18 cellular contexts compared by ENCODE assay signal in genomic region chr20:18537651-18538050, GRCh38. TPM values are rescaled to one million over a fixed set of nuclear protein-coding genes. Genes with fewer than 3 reads are reported as not detected.
A peak's percentile ranks its signal among the peaks of the same experiment; 100 is the strongest.
DNase-seq lines count a peak whose midpoint lies in the region; ATAC-seq, FAIRE-seq and TF ChIP-seq lines count a peak whose summit lies in the region.
"Had no signal": no experiment of that assay in that cellular context is flagged by ENCODE, and none has a peak within 500 bp of the region (broad histone marks: within the 10 kb centered on the region; RNA-seq: fewer than 3 reads in every experiment).

No MANE protein-coding gene starts in this region.

- H2AK9ac ChIP-seq in IMR-90 (replicated peaks; ENCODE audit: low read depth, low read length, poor library complexity) = no peak overlapping the region

- CTCF ChIA-PET in IMR-90 (lab: Yijun Ruan, JAX) (no interaction called here), mammary epithelial cell (lab: Charles Lee; ENCODE audit: low non-redundant PET) (no interaction called here)

- H3K56ac ChIP-seq in IMR-90 (ENCODE audit: extremely low read depth, insufficient read depth, low read length) = no peak overlapping the region

- H3K79me2 ChIP-seq in mammary epithelial cell (ENCODE audit: insufficient read depth, low read length) = peaks cover under 1% of the 10 kb centered on the region

- no peaks in the 10 kb centered on the region for H3K4me1 ChIP-seq in IMR-90 (ENCODE audit: control insufficient read depth, insufficient read depth, low read length)
- H3K4me1 ChIP-seq in mammary epithelial cell (ENCODE audit: insufficient read depth, low read length) = peaks cover 13% of the 10 kb centered on the region
- peaks cover 9% of the 10 kb centered on the region for H3K4me1 ChIP-seq in foreskin keratinocyte
- no peaks in the 10 kb centered on the region for H3K4me1 ChIP-seq in gastrocnemius medialis
- H3K4me1 ChIP-seq: Peyer's patch had no signal

- intact Hi-C loops in IMR-90 (cut with micrococcal nuclease) = loop anchor here (10.0 kb wide), 1 partner anchor 63 kb away; no protein-coding TSS in a partner anchor
- intact Hi-C loops in mammary epithelial cell (cut with micrococcal nuclease) = no loop called here
- intact Hi-C loops in gastrocnemius medialis (cut with DNase I; ENCODE audit: low total_unique reads) = no loop called here

- no peak overlapping the region for H3K18ac ChIP-seq in IMR-90 (ENCODE audit: low read depth, low read length)

- WGBS in IMR-90 (ENCODE audit: extremely low coverage in 2 of 2, insufficient read length in 1 of 2), 2 experiments = no CpG with 5 or more reads among the region's 2 CpGs
- 100% methylated on average over 2 of the region's 2 CpGs for WGBS in mammary epithelial cell (ENCODE audit: low coverage, missing lambda C conversion rate)

- H3K9ac ChIP-seq in IMR-90 (ENCODE audit: low read depth, low read length) (no peak overlapping the region), mammary epithelial cell (ENCODE audit: insufficient read depth, low read length) (no peak overlapping the region)

- TF ChIP-seq RAD21 in IMR-90 (IDR thresholded peaks at IDR 0.05; ENCODE audit: low read length) = no peak

- H3K4ac ChIP-seq in IMR-90 (ENCODE audit: low read depth, low read length) = no peak overlapping the region

- no peak overlapping the region for H2BK5ac ChIP-seq in IMR-90 (ENCODE audit: low read depth, low read length, poor library complexity, severe bottlenecking)

- H3K9me1 ChIP-seq in IMR-90 (ENCODE audit: insufficient read depth, low read length) = 0 out of 2 replicates have a peak, but pooled peaks cover 5% of the 10 kb centered on the region

- no peaks in the 10 kb centered on the region for H3K79me1 ChIP-seq in IMR-90 (ENCODE audit: low read depth in 1 of 2, low read length in 2 of 2)

- H3K4me3 ChIP-seq in IMR-90 (ENCODE audit: insufficient read depth, low read depth, low read length) (no peak overlapping the region), mammary epithelial cell (replicated peaks in 1 of 3; ENCODE audit: insufficient read depth in 1 of 3, low read depth in 2 of 3, low read length in 3 of 3) (no peak overlapping the region), gastrocnemius medialis (no peak overlapping the region)
- H3K4me3 ChIP-seq: A549, Peyer's patch had no signal

- peak; percentile 18 for DNase-seq in EL
- DNase-seq in IMR-90 = peak; percentile 51
- DNase-seq in mammary epithelial cell = peak; percentile 52
- DNase-seq in foreskin keratinocyte = peak; percentile 23 to 41
- no peak for DNase-seq in amygdala (lab: John Stamatoyannopoulos, UW)
- DNase-seq in gastrocnemius medialis = no peak
- no peak for DNase-seq in urothelium cell line (ENCODE audit: low spot score)
- DNase-seq: C1 segment of cervical spinal cord, NCI-H1092, NCI-H1694, NCI-H510A treated with DMSO at 0.1 percent for 48 hours, NCI-H82, Peyer's patch, SHP77 treated with DMSO at 0.1 percent for 48 hours had no signal

- BruUV-seq in IMR-90 (replicated peaks; lab: Mats Ljungman, UMichigan) (no TSS peak), mammary epithelial cell (replicated peaks; lab: Mats Ljungman, UMichigan) (no TSS peak)

- FAIRE-seq in urothelium cell line (lab: Jason Lieb, UNC) = no peak
- FAIRE-seq: A549, H54 had no signal

- no peaks in the 10 kb centered on the region for H3K9me3 ChIP-seq in IMR-90 (ENCODE audit: control insufficient read depth, insufficient read depth, low read length)
- H3K9me3 ChIP-seq in mammary epithelial cell (replicated peaks; ENCODE audit: insufficient read depth, low read length) = no peaks in the 10 kb centered on the region
- no peaks in the 10 kb centered on the region for H3K9me3 ChIP-seq in gastrocnemius medialis
- H3K9me3 ChIP-seq: A549, Peyer's patch had no signal

- POLR2A ChIA-PET in IMR-90 (lab: Charles Lee; ENCODE audit: unreplicated experiment) = no interaction called here

- H3K23ac ChIP-seq in IMR-90 (ENCODE audit: low read depth, low read length) = no peak overlapping the region

- peaks cover 28% of the 10 kb centered on the region for H3K36me3 ChIP-seq in IMR-90 (ENCODE audit: control insufficient read depth, insufficient read depth, low read length)
- peaks cover 24% of the 10 kb centered on the region for H3K36me3 ChIP-seq in mammary epithelial cell (ENCODE audit: insufficient read depth, low read length)
- H3K36me3 ChIP-seq in gastrocnemius medialis = peaks cover 0 to 78% of the 10 kb centered on the region in 2 donors

- ATAC-seq in IMR-90 (ENCODE audit: low read depth) (peak; percentile 40; the same call in 1 of the 2 replicates), foreskin keratinocyte (peak; percentile 54), HG03354 (IDR thresholded peaks at IDR 0.05; ENCODE audit: poor library complexity, severe bottlenecking, unreplicated experiment) (no peak), gastrocnemius medialis (no peak)
- ATAC-seq: SK-N-SH treated with all-trans-retinoic acid at 6 μM for 48 hours had no signal

- H3K4me2 ChIP-seq in IMR-90 (ENCODE audit: low read depth, low read length) (no peak overlapping the region), mammary epithelial cell (ENCODE audit: insufficient read depth, low read depth, low read length) (no peak overlapping the region)
- H3K4me2 ChIP-seq: A549 had no signal

- H4K91ac ChIP-seq in IMR-90 (ENCODE audit: insufficient read depth, low read depth, low read length) = no peak overlapping the region

- no peak overlapping the region for H2AK5ac ChIP-seq in IMR-90 (ENCODE audit: low read depth, low read length)

- no peak overlapping the region for H2AFZ ChIP-seq in IMR-90 (replicated peaks; ENCODE audit: low read length, poor library complexity)
- H2AFZ ChIP-seq in mammary epithelial cell (ENCODE audit: low read depth, low read length) = no peak overlapping the region

- H4K8ac ChIP-seq in IMR-90 (ENCODE audit: low read depth in 2 of 2, low read length in 2 of 2) = no peak overlapping the region

- no peaks in the 10 kb centered on the region for H4K20me1 ChIP-seq in IMR-90 (ENCODE audit: insufficient read depth, low read length)
- no peaks in the 10 kb centered on the region for H4K20me1 ChIP-seq in mammary epithelial cell (ENCODE audit: insufficient read depth, low read length)

- no peak overlapping the region for H4K5ac ChIP-seq in IMR-90 (ENCODE audit: low read depth, low read length)

- TF ChIP-seq CTCF in IMR-90 (conservative IDR thresholded peaks at IDR 0.05; ENCODE audit: low read depth, low read length) = no peak
- TF ChIP-seq CTCF in mammary epithelial cell (conservative IDR thresholded peaks at IDR 0.05 in 1 of 2, IDR thresholded peaks at IDR 0.05 in 1 of 2; ENCODE audit: extremely low read depth in 1 of 2, insufficient read depth in 1 of 2, low read depth in 1 of 2, low read length in 2 of 2) = no peak
- no peak for TF ChIP-seq CTCF in foreskin keratinocyte (conservative IDR thresholded peaks at IDR 0.05)
- TF ChIP-seq CTCF in gastrocnemius medialis (IDR thresholded peaks at IDR 0.05 in 4 of 5, conservative IDR thresholded peaks at IDR 0.05 in 1 of 5) = no peak

- in situ Hi-C loops in IMR-90 (cut with MboI; ENCODE audit: low sequenced_read_pairs) = loop anchor here (25.0 kb wide), 2 partner anchors 100 to 1500 kb away; no protein-coding TSS in a partner anchor
- in situ Hi-C loops in mammary epithelial cell (cut with MboI; ENCODE audit: low sequenced_read_pairs in 2 of 2) = no loop called here
- in situ Hi-C loops in gastrocnemius medialis (cut with MboI; ENCODE audit: low sequenced_read_pairs in 4 of 4) = no loop called here

- TF ChIP-seq POLR2A in IMR-90 (IDR thresholded peaks at IDR 0.05; ENCODE audit: low read depth, low read length) = no peak
- TF ChIP-seq POLR2A in gastrocnemius medialis (IDR thresholded peaks at IDR 0.05) = no peak

- H3K27ac ChIP-seq in IMR-90 (ENCODE audit: insufficient read depth, low read length) = no peak overlapping the region
- H3K27ac ChIP-seq in mammary epithelial cell (ENCODE audit: insufficient read depth, low read depth, low read length) = no peak overlapping the region
- no peak overlapping the region for H3K27ac ChIP-seq in foreskin keratinocyte
- H3K27ac ChIP-seq in gastrocnemius medialis = no peak overlapping the region
- H3K27ac ChIP-seq: A549, Peyer's patch had no signal

- dilution Hi-C loops in IMR-90 (cut with HindIII; ENCODE audit: low sequenced_read_pairs, unreplicated experiment) (no loop called here), mammary epithelial cell (cut with HindIII; ENCODE audit: low sequenced_read_pairs) (no loop called here)

- H2BK20ac ChIP-seq in IMR-90 (ENCODE audit: low read depth, low read length) = no peak overlapping the region

- H2BK15ac ChIP-seq in IMR-90 (ENCODE audit: low read depth, low read length) = no peak overlapping the region

- no peaks in the 10 kb centered on the region for H3K27me3 ChIP-seq in IMR-90 (ENCODE audit: control insufficient read depth, insufficient read depth, low read length)
- no peaks in the 10 kb centered on the region for H3K27me3 ChIP-seq in mammary epithelial cell (ENCODE audit: insufficient read depth, low read length)
- H3K27me3 ChIP-seq in foreskin keratinocyte = no peaks in the 10 kb centered on the region
- no peaks in the 10 kb centered on the region for H3K27me3 ChIP-seq in gastrocnemius medialis
- H3K27me3 ChIP-seq: Peyer's patch had no signal

- no peak overlapping the region for H2BK120ac ChIP-seq in IMR-90 (ENCODE audit: low read depth, low read length)

- no peak overlapping the region for H3K14ac ChIP-seq in IMR-90 (replicated peaks; ENCODE audit: low read depth, low read length)

RNA-seq across cellular contexts. Expression of gene SMIM26, which starts 29.6 kb away (rescaled TPM):
- total RNA-seq in IMR-90 (2012; rRNA removed) (42.8 and 49.2 TPM in 2 replicates), mammary epithelial cell (10 to 100 TPM; 58.5 to 72.9 TPM), foreskin keratinocyte (61.2 and 62.6 TPM in 2 replicates), gastrocnemius medialis (100 to 1,000 TPM; 203 to 374 (median 286) TPM)
- polyA plus RNA-seq in IMR-90 (2012; rRNA removed) (43.2 and 45.7 TPM in 2 replicates), mammary epithelial cell (88.3 TPM), foreskin keratinocyte (80.1 and 84.6 TPM in 2 replicates)
- polyA plus RNA-seq in IMR-90 (2012; cell fraction: cytosol; rRNA removed) = 54.4 and 142 TPM in 2 replicates
- polyA plus RNA-seq in IMR-90 (2012; cell fraction: nucleus; rRNA removed; ENCODE audit: low replicate concordance) = 11.6 and 43.1 TPM in 2 replicates
- 250 TPM for polyA minus RNA-seq in mammary epithelial cell

RNA-seq across cellular contexts. Expression of gene SEC23B, which starts 29.9 kb away (rescaled TPM):
- total RNA-seq in IMR-90 (2012; rRNA removed) (65.0 and 78.9 TPM in 2 replicates), mammary epithelial cell (10 to 100 TPM; 61.2 to 82.8 TPM), foreskin keratinocyte (69.3 and 72.9 TPM in 2 replicates), gastrocnemius medialis (10 to 100 TPM in 1 of 4 donors, 1 to 10 TPM in 3; 7.2 to 10.7 (median 8.1) TPM)
- polyA plus RNA-seq in IMR-90 (2012; rRNA removed) (50.1 and 51.5 TPM in 2 replicates), mammary epithelial cell (88.6 TPM), foreskin keratinocyte (44.9 and 49.1 TPM in 2 replicates)
- polyA plus RNA-seq in IMR-90 (2012; cell fraction: cytosol; rRNA removed) = 28.0 and 29.4 TPM in 2 replicates
- polyA plus RNA-seq in IMR-90 (2012; cell fraction: nucleus; rRNA removed; ENCODE audit: low replicate concordance) = 15.4 and 28.9 TPM in 2 replicates
- polyA minus RNA-seq in mammary epithelial cell = 107 TPM

RNA-seq across cellular contexts. Expression of gene RBBP9, which starts 40.6 kb away (rescaled TPM):
- total RNA-seq in IMR-90 (2012; rRNA removed) (26.7 and 31.4 TPM in 2 replicates), mammary epithelial cell (10 to 100 TPM; 20.3 to 25.8 TPM), foreskin keratinocyte (19.8 and 21.4 TPM in 2 replicates), gastrocnemius medialis (10 to 100 TPM in 1 of 4 donors, 1 to 10 TPM in 3; 3.0 to 17.5 (median 6.1) TPM)
- polyA plus RNA-seq in IMR-90 (2012; rRNA removed) (4.4 and 4.8 TPM in 2 replicates), mammary epithelial cell (18.2 TPM), foreskin keratinocyte (7.4 and 8.9 TPM in 2 replicates)
- polyA plus RNA-seq in IMR-90 (2012; cell fraction: cytosol; rRNA removed) = 2.0 and 2.3 TPM in 2 replicates
- polyA plus RNA-seq in IMR-90 (2012; cell fraction: nucleus; rRNA removed; ENCODE audit: low replicate concordance) = 0.70 and 3.9 TPM in 2 replicates
- polyA minus RNA-seq in mammary epithelial cell = 25.0 TPM

RNA-seq across cellular contexts. Expression of gene DTD1, which starts 50.2 kb away (rescaled TPM):
- total RNA-seq in IMR-90 (2012; rRNA removed) (101 and 124 TPM in 2 replicates), mammary epithelial cell (10 to 100 TPM; 58.7 to 83.2 TPM), foreskin keratinocyte (82.1 TPM in 2 replicates), gastrocnemius medialis (10 to 100 TPM; 18.0 to 33.0 (median 26.5) TPM)
- polyA plus RNA-seq in IMR-90 (2012; rRNA removed) (59.6 and 73.1 TPM in 2 replicates), mammary epithelial cell (87.1 TPM), foreskin keratinocyte (80.8 and 84.0 TPM in 2 replicates)
- 47.9 and 62.5 TPM in 2 replicates for polyA plus RNA-seq in IMR-90 (2012; cell fraction: cytosol; rRNA removed)
- polyA plus RNA-seq in IMR-90 (2012; cell fraction: nucleus; rRNA removed; ENCODE audit: low replicate concordance) = 13.1 and 29.2 TPM in 2 replicates
- 36.2 TPM for polyA minus RNA-seq in mammary epithelial cell

Comparison
In these comparisons a context has a peak if more than half of its experiments do, and no peak if none do; other contexts are left out.
1. DNase-seq: peak in EL (single experiment), IMR-90 (single experiment), mammary epithelial cell (single experiment) and foreskin keratinocyte (2 of 2); none in amygdala (0 of 56), gastrocnemius medialis (0 of 2) and urothelium cell line (single experiment).
2. ATAC-seq: peak in IMR-90 (single experiment) and foreskin keratinocyte (single experiment); none in HG03354 (single experiment) and gastrocnemius medialis (0 of 2).